Comparison of ENCODE assay signal across 22 cellular contexts in genomic region chr7:159108491-159108890, GRCh38. TPM values are rescaled to one million over a fixed set of nuclear protein-coding genes. Genes with fewer than 3 reads are reported as not detected.
"Had no signal": no experiment of that assay in that cellular context is flagged by ENCODE, and none has a peak within 500 bp of the region (broad histone marks: within the 10 kb centered on the region; RNA-seq: fewer than 3 reads in every experiment).

No MANE protein-coding gene starts in this region.

- FAIRE-seq: bronchial epithelial cell, keratinocyte, pancreas, urothelium cell line had no signal

- DNase-seq: activated CD4-positive, alpha-beta T cell treated with anti-CD3 and anti-CD28 coated beads, Interleukin-2, amount 50 U/mL, for 1 hour; activated CD4-positive, CD25-positive, alpha-beta regulatory T cell treated with anti-CD3 and anti-CD28 coated beads, Interleukin-2, amount 50 U/mL, for 72 hours; activated CD8-positive, alpha-beta memory T cell treated with anti-CD3 and anti-CD28 coated beads for 24 hours; activated CD8-positive, alpha-beta memory T cell treated with anti-CD3 and anti-CD28 coated beads, Interleukin-2, amount 50 U/mL, for 48 hours; activated gamma-delta T cell; activated T-cell treated with anti-CD3 and anti-CD28 coated beads, Interleukin-2, amount 50 U/mL, for 48 hours; effector memory CD8-positive, alpha-beta T cell; esophagus squamous epithelium; glutamatergic neuron; hypothalamus; mammary epithelial cell; stimulated activated CD8-positive, alpha-beta memory T cell treated with anti-CD3 and anti-CD28 coated beads, Interleukin-4, amount 100 ng/mL, for 48 hours; stimulated activated naive CD4-positive, alpha-beta T cell; SW 1271; T-helper 2 cell; thyroid gland had no signal

- H3K4me3 ChIP-seq: esophagus squamous epithelium, pancreas, thyroid gland had no signal

- H3K27me3 ChIP-seq: pancreas had no signal

- H3K9me3 ChIP-seq: esophagus squamous epithelium, neutrophil, pancreas, thyroid gland had no signal

- ATAC-seq: effector memory CD8-positive, alpha-beta T cell had no signal

- H3K27ac ChIP-seq: neutrophil, pancreas, thyroid gland had no signal

- H3K36me3 ChIP-seq: esophagus squamous epithelium, neutrophil, pancreas, thyroid gland had no signal

- H3K4me1 ChIP-seq: thyroid gland had no signal

RNA-seq across cellular contexts. Expression of gene VIPR2, which starts 36.2 kb away (rescaled TPM):
- total RNA-seq: bronchial epithelial cell, dermis microvascular lymphatic vessel endothelial cell, mammary epithelial cell had no signal
- polyA plus RNA-seq: keratinocyte, mammary epithelial cell had no signal
